ENCODE assay signal across 26 cellular contexts in the genomic region with DNA sequence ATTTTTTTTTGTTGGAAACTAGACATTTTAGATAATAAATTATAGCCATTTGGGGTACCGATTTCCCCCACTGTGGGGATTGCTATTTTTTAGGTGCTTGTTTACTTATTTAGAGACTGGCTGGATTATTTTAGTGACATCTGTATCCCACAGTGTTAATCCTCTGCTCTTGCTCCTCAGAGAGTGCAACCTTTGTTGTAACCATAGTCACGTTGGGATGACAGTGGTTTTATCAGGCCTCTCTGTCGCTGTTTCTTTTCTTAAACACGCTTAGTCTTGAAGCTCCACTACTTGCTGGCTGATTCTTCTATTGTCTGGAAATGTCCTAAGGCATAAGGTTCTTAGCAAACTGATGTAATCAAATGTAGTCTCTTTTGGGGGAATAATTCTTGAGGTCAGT.
"Had no signal": no experiment of that assay in that cellular context is flagged by ENCODE, and none has a peak within 500 bp of the region (broad histone marks: within the 10 kb centered on the region; RNA-seq: fewer than 3 reads in every experiment).

No MANE protein-coding gene starts in this region.

- H3K4me1 ChIP-seq: left ventricle myocardium inferior, pancreas, prostate gland, spleen, stomach, testis, thyroid gland, transverse colon, upper lobe of left lung, vagina had no signal

- H3K4me2 ChIP-seq: hepatocyte had no signal

- ATAC-seq: mucosa of descending colon; naive thymus-derived CD4-positive, alpha-beta T cell; natural killer cell treated with Interleukin-12 subunit alpha and Interleukin-12 subunit beta and Interleukin-15 and Interleukin-18, amount 100 ng/mL, for 72 hours; pancreas; right cardiac atrium; sciatic nerve; stimulated activated naive B cell treated with anti-CD40 and anti-IgM and Interleukin-4, amounts not matched to agents 10 μg/mL and 1 μg/mL and 100 μg/mL, for 72 hours; stimulated activated naive CD8-positive, alpha-beta T cell treated with anti-CD3 and anti-CD28 coated beads, Interleukin-15, Interleukin-2, amounts not matched to agents 100 U/mL and 50 U/mL, for 24 hours had no signal

- H3K4me3 Mint-ChIP-seq: naive thymus-derived CD4-positive, alpha-beta T cell; natural killer cell treated with Interleukin-12 subunit alpha and Interleukin-12 subunit beta and Interleukin-15 and Interleukin-18, amount 100 ng/mL, for 72 hours; stimulated activated naive B cell treated with anti-CD40 and anti-IgM and Interleukin-4, amounts not matched to agents 10 μg/mL and 1 μg/mL and 100 μg/mL, for 72 hours had no signal

- H3K4me1 Mint-ChIP-seq: naive thymus-derived CD4-positive, alpha-beta T cell; stimulated activated naive B cell treated with anti-CD40 and anti-IgM and Interleukin-4, amounts not matched to agents 10 μg/mL and 1 μg/mL and 100 μg/mL, for 72 hours had no signal

- H3K4me3 ChIP-seq: hepatocyte, left ventricle myocardium inferior, lung, mucosa of descending colon, pancreas, prostate gland, skin epidermis, spleen, stomach, testis, thyroid gland, transverse colon, upper lobe of left lung, vagina had no signal

- H3K79me2 ChIP-seq: hepatocyte had no signal

- H2AFZ ChIP-seq: hepatocyte had no signal

- H3K36me3 ChIP-seq: left ventricle myocardium inferior, pancreas, prostate gland, spleen, stomach, thyroid gland, transverse colon, upper lobe of left lung, vagina had no signal

- H3K27ac Mint-ChIP-seq: naive thymus-derived CD4-positive, alpha-beta T cell; natural killer cell treated with Interleukin-12 subunit alpha and Interleukin-12 subunit beta and Interleukin-15 and Interleukin-18, amount 100 ng/mL, for 72 hours; stimulated activated naive B cell treated with anti-CD40 and anti-IgM and Interleukin-4, amounts not matched to agents 10 μg/mL and 1 μg/mL and 100 μg/mL, for 72 hours had no signal

- H3K36me3 Mint-ChIP-seq: naive thymus-derived CD4-positive, alpha-beta T cell; stimulated activated naive B cell treated with anti-CD40 and anti-IgM and Interleukin-4, amounts not matched to agents 10 μg/mL and 1 μg/mL and 100 μg/mL, for 72 hours had no signal

- H3K9me3 ChIP-seq: mucosa of descending colon, pancreas, prostate gland, testis, thyroid gland, vagina had no signal

- H3K27me3 Mint-ChIP-seq: natural killer cell treated with Interleukin-12 subunit alpha and Interleukin-12 subunit beta and Interleukin-15 and Interleukin-18, amount 100 ng/mL, for 72 hours; stimulated activated naive B cell treated with anti-CD40 and anti-IgM and Interleukin-4, amounts not matched to agents 10 μg/mL and 1 μg/mL and 100 μg/mL, for 72 hours had no signal

- H3K27me3 ChIP-seq: hepatocyte, pancreas, spleen, stomach, testis, thyroid gland, transverse colon, upper lobe of left lung, vagina had no signal

- H3K27ac ChIP-seq: hepatocyte, left ventricle myocardium inferior, pancreas, prostate gland, skin epidermis, spleen, stomach, testis, thyroid gland, transverse colon, upper lobe of left lung, vagina had no signal

- DNase-seq: islet precursor cell; left ventricle myocardium inferior; midbrain; mucosa of descending colon; naive thymus-derived CD4-positive, alpha-beta T cell; nucleus accumbens; pancreas; posterior cingulate gyrus; retina; right cardiac atrium; spleen; stimulated activated CD4-positive, alpha-beta T cell treated with anti-CD3 and anti-CD28 coated beads, Interleukin-4, amount 100 ng/mL, for 4 hours; stimulated activated naive B cell treated with anti-CD40 and anti-IgM and Interleukin-4, amounts not matched to agents 10 μg/mL and 1 μg/mL and 100 μg/mL, for 72 hours; stimulated activated naive CD8-positive, alpha-beta T cell treated with anti-CD3 and anti-CD28 coated beads, Interleukin-15, Interleukin-2, amounts not matched to agents 100 U/mL and 50 U/mL, for 24 hours; stomach; testis; thyroid gland; transverse colon; upper lobe of left lung had no signal
